In the genomic region with DNA sequence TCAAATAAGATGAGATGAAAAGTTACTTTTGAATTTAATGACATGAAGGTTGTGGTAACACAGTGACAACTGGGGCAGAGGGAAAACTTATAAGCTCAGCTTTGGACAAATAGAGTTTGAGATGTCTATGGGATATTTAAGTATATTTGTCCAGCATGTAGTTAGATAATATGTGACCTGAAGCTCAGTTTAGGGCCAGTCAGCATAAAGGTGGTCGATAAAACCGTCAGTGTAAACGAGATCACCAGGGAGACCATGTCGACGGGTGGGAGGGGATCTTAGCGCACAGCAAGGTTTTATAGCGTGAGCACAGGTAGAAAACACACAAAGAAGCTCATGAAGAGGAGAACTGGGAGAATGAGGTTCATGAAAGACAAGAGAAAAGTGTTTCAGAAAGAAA, we compare ENCODE assay signal across 20 cellular contexts. TPM values are rescaled to one million over a fixed set of nuclear protein-coding genes. Genes with fewer than 3 reads are reported as not detected.
DNase-seq lines count a peak whose midpoint lies in the region; ATAC-seq, FAIRE-seq and TF ChIP-seq lines count a peak whose summit lies in the region.
"Had no signal": no experiment of that assay in that cellular context is flagged by ENCODE, and none has a peak within 500 bp of the region (broad histone marks: within the 10 kb centered on the region; RNA-seq: fewer than 3 reads in every experiment).

No MANE protein-coding gene starts in this region.

- no peaks in the 10 kb centered on the region for H3K9me1 ChIP-seq in K562 (ENCODE audit: control insufficient read depth, insufficient read depth, low read length)

- 55% methylated on average over 7 of the region's 7 CpGs for WGBS in K562 (ENCODE audit: insufficient coverage, low coverage, missing lambda C conversion rate)

- H3K27ac Mint-ChIP-seq in MCF 10A (ENCODE audit: low read depth, unreplicated experiment) = peak overlapping the region; percentile 12
- peak overlapping the region; percentile 53 for H3K27ac Mint-ChIP-seq in nephron progenitor cell
- no peak overlapping the region for H3K27ac Mint-ChIP-seq in activated T-cell treated with anti-CD3 and anti-CD28 coated beads, Interleukin-2, amount 50 U/mL, for 24 hours
- H3K27ac Mint-ChIP-seq: CD8-positive, alpha-beta T cell had no signal

- H3K79me2 ChIP-seq in K562 (ENCODE audit: control insufficient read depth, insufficient read depth, low read length) = no peaks in the 10 kb centered on the region

- H3K4me3 Mint-ChIP-seq in MCF 10A (ENCODE audit: unreplicated experiment) (no peak overlapping the region), nephron progenitor cell (no peak overlapping the region)
- no peak overlapping the region for H3K4me3 Mint-ChIP-seq in activated T-cell treated with anti-CD3 and anti-CD28 coated beads, Interleukin-2, amount 50 U/mL, for 24 hours
- H3K4me3 Mint-ChIP-seq: CD8-positive, alpha-beta T cell had no signal

- H3K9me3 Mint-ChIP-seq in MCF 10A (ENCODE audit: unreplicated experiment) (no peaks in the 10 kb centered on the region), nephron progenitor cell (peaks cover 4% of the 10 kb centered on the region)
- no peaks in the 10 kb centered on the region for H3K9me3 Mint-ChIP-seq in activated T-cell treated with anti-CD3 and anti-CD28 coated beads, Interleukin-2, amount 50 U/mL, for 24 hours
- H3K9me3 Mint-ChIP-seq: CD8-positive, alpha-beta T cell had no signal

- H2AFZ ChIP-seq in K562 (ENCODE audit: low read depth, low read length) = no peak overlapping the region; the same call in 1 of the 2 replicates
- H2AFZ ChIP-seq: GM23248 had no signal

- FAIRE-seq in K562 (lab: Jason Lieb, UNC) = no peak
- FAIRE-seq: G401.6, GM12891, H54 had no signal

- ATAC-seq in K562 = no peak
- ATAC-seq: CD8-positive, alpha-beta T cell had no signal

- no peaks in the 10 kb centered on the region for H4K20me1 ChIP-seq in K562 (replicated peaks; ENCODE audit: control insufficient read depth, insufficient read depth, low read length)
- H4K20me1 ChIP-seq: BLaER1 had no signal

- no peak for TF ChIP-seq CTCF in MCF 10A (IDR thresholded peaks at IDR 0.05; ENCODE audit: unreplicated experiment)
- no peak for TF ChIP-seq CTCF in breast epithelium (IDR thresholded peaks at IDR 0.05)
- no peak for TF ChIP-seq CTCF in K562 (IDR thresholded peaks at IDR 0.05 in 2 of 3, conservative IDR thresholded peaks at IDR 0.05 in 1 of 3; ENCODE audit: insufficient read depth in 2 of 3, low read depth in 1 of 3, low read length in 3 of 3)
- no peak for TF ChIP-seq CTCF in nephron progenitor cell (IDR thresholded peaks at IDR 0.05)

- no peak for DNase-seq in MCF 10A (ENCODE audit: unreplicated experiment)
- DNase-seq in breast epithelium (ENCODE audit: low spot score in 2 of 2) = no peak
- no peak for DNase-seq in K562 (ENCODE audit: extremely low read depth in 1 of 4, low spot score in 3 of 4)
- no peak for DNase-seq in nephron progenitor cell
- no peak for DNase-seq in activated T-cell treated with anti-CD3 and anti-CD28 coated beads, Interleukin-2, amount 50 U/mL, for 24 hours
- no peak for DNase-seq in NCI-H748 treated with DMSO at 0.1 percent for 48 hours (lab: John Stamatoyannopoulos, UW)
- DNase-seq in posterior vena cava (ENCODE audit: low spot score) = no peak
- DNase-seq: CD8-positive, alpha-beta T cell; DMS 273 treated with DMSO at 0.1 percent for 48 hours; GM23248; HCEC 1CT; KBM-7 had no signal

- H3K9me3 ChIP-seq in breast epithelium (no peaks in the 10 kb centered on the region), K562 (replicated peaks; ENCODE audit: control insufficient read depth, insufficient read depth, low read depth, low read length) (no peaks in the 10 kb centered on the region)
- H3K9me3 ChIP-seq: BLaER1 had no signal

- no peak for TF ChIP-seq POLR2A in breast epithelium (IDR thresholded peaks at IDR 0.05)
- TF ChIP-seq POLR2A in K562 (conservative IDR thresholded peaks at IDR 0.05) = no peak

- no peaks in the 10 kb centered on the region for H3K36me3 ChIP-seq in breast epithelium
- H3K36me3 ChIP-seq in K562 (ENCODE audit: control insufficient read depth, insufficient read depth, low read length) = no peaks in the 10 kb centered on the region
- H3K36me3 ChIP-seq: BLaER1 had no signal

- in situ Hi-C loops in K562 (cut with MboI) = no loop called here

- no peaks in the 10 kb centered on the region for H3K27me3 ChIP-seq in breast epithelium
- H3K27me3 ChIP-seq in K562 (ENCODE audit: control insufficient read depth in 2 of 2, insufficient read depth in 2 of 2, low read length in 2 of 2) = no peaks in the 10 kb centered on the region
- H3K27me3 ChIP-seq: BLaER1 had no signal

- CTCF ChIA-PET in MCF 10A (lab: Yijun Ruan, JAX) = interaction anchor here (0.6 to 1.2 kb wide), 2 partner anchors 110 to 208 kb away, joined by 3 read pairs; no protein-coding TSS in a partner anchor
- CTCF ChIA-PET in K562 (lab: Yijun Ruan, JAX; ENCODE audit: low intra/inter-chr PET ratio) = no interaction called here

- no peak overlapping the region for H3K4me3 ChIP-seq in breast epithelium
- no peak overlapping the region for H3K4me3 ChIP-seq in K562
- H3K4me3 ChIP-seq: BLaER1, GM23248 had no signal

- no peak overlapping the region for H3K9ac ChIP-seq in K562 (ENCODE audit: insufficient read depth in 1 of 2, low read depth in 2 of 2, low read length in 2 of 2)
- H3K9ac ChIP-seq: BLaER1, GM23248 had no signal

- H3K27me3 Mint-ChIP-seq in MCF 10A (ENCODE audit: insufficient read depth, unreplicated experiment) = no peaks in the 10 kb centered on the region
- peaks cover 3% of the 10 kb centered on the region for H3K27me3 Mint-ChIP-seq in nephron progenitor cell (ENCODE audit: low read depth, poor library complexity)
- H3K27me3 Mint-ChIP-seq in activated T-cell treated with anti-CD3 and anti-CD28 coated beads, Interleukin-2, amount 50 U/mL, for 24 hours = peaks cover 7% of the 10 kb centered on the region

- POLR2A ChIA-PET in MCF 10A (lab: Yijun Ruan, JAX) (interaction anchor here (0.7 to 1.2 kb wide), 2 partner anchors 8 to 24 kb away, joined by 3 read pairs; no protein-coding TSS in a partner anchor), K562 (lab: Yijun Ruan, JAX) (interaction anchor here (0.5 to 2.3 kb wide), 7 partner anchors 10 to 54 kb away, joined by 3 to 7 read pairs (median 4); a partner anchor contains a TSS)

- no peak for TF ChIP-seq EP300 in K562 (IDR thresholded peaks at IDR 0.05; ENCODE audit: low read length)

- H3K4me1 Mint-ChIP-seq in MCF 10A (ENCODE audit: insufficient read depth, unreplicated experiment) (no peaks in the 10 kb centered on the region), nephron progenitor cell (peaks cover 24% of the 10 kb centered on the region)
- peaks cover 6% of the 10 kb centered on the region for H3K4me1 Mint-ChIP-seq in activated T-cell treated with anti-CD3 and anti-CD28 coated beads, Interleukin-2, amount 50 U/mL, for 24 hours (ENCODE audit: low read depth)

- H3K36me3 Mint-ChIP-seq in MCF 10A (ENCODE audit: insufficient read depth, unreplicated experiment) (no peaks in the 10 kb centered on the region), nephron progenitor cell (ENCODE audit: low read depth) (no peaks in the 10 kb centered on the region)
- no peaks in the 10 kb centered on the region for H3K36me3 Mint-ChIP-seq in activated T-cell treated with anti-CD3 and anti-CD28 coated beads, Interleukin-2, amount 50 U/mL, for 24 hours (ENCODE audit: low read depth)
- H3K36me3 Mint-ChIP-seq: CD8-positive, alpha-beta T cell had no signal

- BruUV-seq in MCF 10A (replicated peaks; lab: Mats Ljungman, UMichigan) (no TSS peak), K562 (replicated peaks; lab: Mats Ljungman, UMichigan) (no TSS peak)

- intact Hi-C loops in MCF 10A (cut with micrococcal nuclease) = no loop called here
- intact Hi-C loops in breast epithelium (cut with DNase I; ENCODE audit: low total_unique reads) = no loop called here
- intact Hi-C loops in K562 (cut with micrococcal nuclease) = no loop called here
- intact Hi-C loops in posterior vena cava (cut with DNase I) = no loop called here

- H3K27ac ChIP-seq in breast epithelium (no peak overlapping the region), K562 (ENCODE audit: extremely low read depth, low read depth, low read length) (peak overlapping the region; percentile 11; the same call in 1 of the 3 replicates)
- H3K27ac ChIP-seq: 22Rv1, BLaER1, GM23248 had no signal

- H3K4me1 ChIP-seq in breast epithelium (no peaks in the 10 kb centered on the region), K562 (replicated peaks in 1 of 2; ENCODE audit: control insufficient read depth in 2 of 2, insufficient read depth in 2 of 2, low read length in 2 of 2) (peaks cover 4 to 17% of the 10 kb centered on the region in 2 experiments; a peak in 3 of 5 replicates)
- H3K4me1 ChIP-seq: BLaER1 had no signal

- TF ChIP-seq RAD21 in K562 (CRISPR knock-in tag; conservative IDR thresholded peaks at IDR 0.05 in 1 of 2, IDR thresholded peaks at IDR 0.05 in 1 of 2) = no peak

- no peak overlapping the region for H3K4me2 ChIP-seq in K562 (ENCODE audit: insufficient read depth, low read length)
- H3K4me2 ChIP-seq: BLaER1 had no signal

RNA-seq across cellular contexts. Expression of a gene that starts 7.4 kb away (rescaled TPM):
- total RNA-seq in MCF 10A (2022) (7.2 and 22.4 TPM in 2 replicates), breast epithelium (under 1 TPM in 1 of 3 donors, not detected in 2; 0.80 TPM), K562 (2014; rRNA removed) (1.1 and 1.2 TPM in 2 replicates), K562 (2014; rRNA removed; fragmentation: Illumina TruSeq; extraction: Trizol) (1.2 and 2.4 TPM in 2 replicates), K562 (2015; rRNA removed; fragmentation: Illumina TruSeq; extraction: Trizol) (1.2 and 1.6 TPM in 2 replicates), K562 (2021) (1.2 and 1.3 TPM in 2 replicates), posterior vena cava (under 1 TPM in 1 of 2 donors, not detected in 1; 0.74 TPM)
- not detected in 2 replicates for total RNA-seq in K562 (2011; cell fraction: chromatin; rRNA removed; ENCODE audit: low replicate concordance)
- not detected in 2 replicates for total RNA-seq in K562 (2011; cell fraction: nucleolus; rRNA removed)
- not detected in 2 replicates for total RNA-seq in K562 (2011; cell fraction: nucleoplasm; rRNA removed)
- polyA plus RNA-seq in K562 (2011; rRNA removed) (1.5 and 1.8 TPM in 2 replicates), K562 (2014; fragmentation: Illumina TruSeq; extraction: Trizol) (1.1 and 1.6 TPM in 2 replicates), K562 (2014; fragmentation: Nextera tagmentation; extraction: Ambion mirVana) (1 to 10 TPM in 1 of 2 experiments, under 1 TPM in 1; 0.85 to 1.0 TPM), K562 (2014; rRNA removed) (1.4 and 1.8 TPM in 2 replicates)
- polyA plus RNA-seq in K562 (2011; cell fraction: cytosol; rRNA removed) = 0.12 TPM in 1 of 2 replicates, not detected in the other
- polyA plus RNA-seq in K562 (2011; cell fraction: nucleus; rRNA removed) = 0.36 TPM in 1 of 2 replicates, not detected in the other
- 3.3 and 13.0 TPM in 2 replicates for polyA plus RNA-seq in K562 (2012)
- polyA minus RNA-seq in K562 (2011; rRNA and poly(A)+ RNA removed) = 0.66 and 0.70 TPM in 2 replicates
- polyA minus RNA-seq in K562 (2011; cell fraction: cytosol; rRNA and poly(A)+ RNA removed) = not detected in 2 replicates
- polyA minus RNA-seq in K562 (2011; cell fraction: nucleus; rRNA and poly(A)+ RNA removed) = 0.89 TPM in 1 of 2 replicates, not detected in the other
- total RNA-seq: A673; CD8-positive, alpha-beta T cell; GM23248; HT-29 had no signal
- polyA plus RNA-seq: AG04450, GM23248 had no signal

RNA-seq across cellular contexts. Expression of a gene that starts 47.6 kb away (rescaled TPM):
- total RNA-seq in MCF 10A (2022) (not detected in 2 replicates), breast epithelium (1 to 10 TPM; 1.5 to 7.9 (median 5.8) TPM), K562 (2014; rRNA removed) (0.59 and 0.65 TPM in 2 replicates), K562 (2014; rRNA removed; fragmentation: Illumina TruSeq; extraction: Trizol) (0.07 TPM in 1 of 2 replicates, not detected in the other), K562 (2015; rRNA removed; fragmentation: Illumina TruSeq; extraction: Trizol) (0.25 and 0.30 TPM in 2 replicates), K562 (2021) (1.7 and 1.8 TPM in 2 replicates), posterior vena cava (under 1 TPM in 1 of 2 donors, not detected in 1; 0.28 TPM)
- total RNA-seq in K562 (2011; cell fraction: chromatin; rRNA removed; ENCODE audit: low replicate concordance) = not detected in 2 replicates
- total RNA-seq in K562 (2011; cell fraction: nucleolus; rRNA removed) = 0.26 TPM in 1 of 2 replicates, not detected in the other
- total RNA-seq in K562 (2011; cell fraction: nucleoplasm; rRNA removed) = 0.31 TPM in 1 of 2 replicates, not detected in the other
- polyA plus RNA-seq in K562 (2011; rRNA removed) (0.06 and 0.31 TPM in 2 replicates), K562 (2014; fragmentation: Illumina TruSeq; extraction: Trizol) (not detected in 2 replicates), K562 (2014; fragmentation: Nextera tagmentation; extraction: Ambion mirVana) (under 1 TPM; 0.03 TPM), K562 (2014; rRNA removed) (0.67 and 0.99 TPM in 2 replicates)
- polyA plus RNA-seq in K562 (2011; cell fraction: cytosol; rRNA removed) = 0.22 and 0.57 TPM in 2 replicates
- 0.24 and 0.46 TPM in 2 replicates for polyA plus RNA-seq in K562 (2011; cell fraction: nucleus; rRNA removed)
- polyA plus RNA-seq in K562 (2012) = 0.78 and 1.1 TPM in 2 replicates
- 0.09 TPM in 1 of 2 replicates, not detected in the other for polyA minus RNA-seq in K562 (2011; rRNA and poly(A)+ RNA removed)
- polyA minus RNA-seq in K562 (2011; cell fraction: cytosol; rRNA and poly(A)+ RNA removed) = not detected in 2 replicates
- polyA minus RNA-seq in K562 (2011; cell fraction: nucleus; rRNA and poly(A)+ RNA removed) = 0.27 and 1.1 TPM in 2 replicates
- total RNA-seq: A673; CD8-positive, alpha-beta T cell; GM23248 had no signal
- polyA plus RNA-seq: AG04450, GM23248 had no signal

RNA-seq across cellular contexts. Expression of a gene that starts 53.9 kb away (rescaled TPM):
- total RNA-seq in MCF 10A (2022) = 1.6 and 2.5 TPM in 2 replicates
- total RNA-seq in breast epithelium = under 1 TPM; 0.15 to 0.66 (median 0.48) TPM
- total RNA-seq in K562 (2011; cell fraction: chromatin; rRNA removed; ENCODE audit: low replicate concordance) = 24.1 and 26.9 TPM in 2 replicates
- 7.4 and 9.5 TPM in 2 replicates for total RNA-seq in K562 (2011; cell fraction: nucleolus; rRNA removed)
- total RNA-seq in K562 (2011; cell fraction: nucleoplasm; rRNA removed) = 8.8 and 21.6 TPM in 2 replicates
- total RNA-seq in K562 (2014; rRNA removed) = 22.0 and 29.1 TPM in 2 replicates
- total RNA-seq in K562 (2014; rRNA removed; fragmentation: Illumina TruSeq; extraction: Trizol) = 10.9 and 11.7 TPM in 2 replicates
- total RNA-seq in K562 (2015; rRNA removed; fragmentation: Illumina TruSeq; extraction: Trizol) = 16.8 and 17.6 TPM in 2 replicates
- total RNA-seq in K562 (2021) = 14.5 and 15.7 TPM in 2 replicates
- polyA plus RNA-seq in K562 (2011; rRNA removed) = 11.7 and 26.2 TPM in 2 replicates
- polyA plus RNA-seq in K562 (2011; cell fraction: cytosol; rRNA removed) = 10.0 and 35.0 TPM in 2 replicates
- polyA plus RNA-seq in K562 (2011; cell fraction: nucleus; rRNA removed) = 30.8 and 75.5 TPM in 2 replicates
- polyA plus RNA-seq in K562 (2012) = 26.2 and 30.3 TPM in 2 replicates
- polyA plus RNA-seq in K562 (2014; fragmentation: Illumina TruSeq; extraction: Trizol) = 9.8 and 15.0 TPM in 2 replicates
- polyA plus RNA-seq in K562 (2014; fragmentation: Nextera tagmentation; extraction: Ambion mirVana) = 1 to 10 TPM; 2.7 to 3.9 TPM
- polyA plus RNA-seq in K562 (2014; rRNA removed) = 20.8 and 24.1 TPM in 2 replicates
- polyA minus RNA-seq in K562 (2011; rRNA and poly(A)+ RNA removed) = 5.3 and 14.2 TPM in 2 replicates
- polyA minus RNA-seq in K562 (2011; cell fraction: cytosol; rRNA and poly(A)+ RNA removed) = 7.2 and 12.0 TPM in 2 replicates
- polyA minus RNA-seq in K562 (2011; cell fraction: nucleus; rRNA and poly(A)+ RNA removed) = 15.6 and 21.4 TPM in 2 replicates
- not detected for total RNA-seq in posterior vena cava
- total RNA-seq: CD8-positive, alpha-beta T cell had no signal
- polyA plus RNA-seq: AG04450 had no signal
